ENCODE assay signal across 21 cellular contexts in the genomic region with DNA sequence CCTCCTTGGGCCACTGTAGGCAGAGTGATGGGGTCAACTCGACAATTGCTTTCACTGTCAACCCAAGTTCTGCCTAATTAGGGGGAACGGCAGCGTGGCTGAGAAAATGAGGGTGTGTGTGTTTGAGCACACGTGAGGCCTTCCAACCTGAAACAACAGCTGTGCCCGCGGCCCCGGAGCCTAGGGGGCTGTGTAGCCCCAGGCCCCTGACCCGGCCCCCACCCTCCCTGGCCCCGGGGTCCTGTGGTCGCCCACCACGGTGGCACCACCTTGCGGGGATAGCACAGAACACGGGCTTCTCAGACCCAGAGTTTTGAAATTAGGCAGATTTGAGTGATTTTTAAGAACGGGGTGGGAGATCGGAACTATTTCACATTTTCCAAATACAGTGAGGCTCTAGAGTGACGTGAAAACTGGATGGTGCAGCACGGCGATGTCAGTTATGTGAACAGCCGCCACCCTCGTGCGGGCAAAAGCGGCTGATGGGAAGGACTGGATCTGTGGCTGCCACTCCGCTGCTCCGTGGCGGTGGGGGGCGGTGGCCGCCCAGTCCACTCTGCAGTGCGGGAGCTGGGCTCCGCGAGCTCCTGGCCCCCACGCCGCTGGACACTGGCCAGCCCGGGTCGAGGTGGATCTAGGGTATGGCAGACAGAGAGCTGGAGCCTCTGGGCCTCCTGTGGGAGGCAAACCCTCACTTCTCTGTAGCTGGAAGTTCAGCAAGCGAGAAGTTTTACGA. TPM values are rescaled to one million over a fixed set of nuclear protein-coding genes. Genes with fewer than 3 reads are reported as not detected.
DNase-seq lines count a peak whose midpoint lies in the region; ATAC-seq, FAIRE-seq and TF ChIP-seq lines count a peak whose summit lies in the region.
"Had no signal": no experiment of that assay in that cellular context is flagged by ENCODE, and none has a peak within 500 bp of the region (broad histone marks: within the 10 kb centered on the region; RNA-seq: fewer than 3 reads in every experiment).

No MANE protein-coding gene starts in this region.

- H3K27ac ChIP-seq in H1 (ENCODE audit: low read depth, low read length): no peak overlapping the region

- intact Hi-C loops in Right ventricle myocardium superior (cut with DNase I): no loop called here
- intact Hi-C loops in Right ventricle myocardium inferior (cut with DNase I): no loop called here

- no peak for TF ChIP-seq EP300 in H1 (IDR thresholded peaks at IDR 0.05; ENCODE audit: borderline replicate concordance in 1 of 2, low read depth in 2 of 2, low read length in 2 of 2)

- H4K20me1 ChIP-seq in H1 (replicated peaks in 1 of 2; ENCODE audit: control insufficient read depth in 1 of 2, insufficient read depth in 2 of 2, low read length in 2 of 2): no peaks in the 10 kb centered on the region

- H3K23ac ChIP-seq in H1 (ENCODE audit: insufficient read length): no peak overlapping the region

- DNase-seq in Right ventricle myocardium superior (peak; percentile 23), Right ventricle myocardium inferior (ENCODE audit: missing footprints) (no peak), H7 (peak; percentile 51), H1 (ENCODE audit: low read depth in 1 of 2, low spot score in 2 of 2) (no peak), retina (peak; percentile 58)
- no peak for DNase-seq in stimulated activated CD4-positive, alpha-beta T cell treated with anti-CD3 and anti-CD28 coated beads, Interleukin-4, amount 100 ng/mL, for 1 hour
- DNase-seq: Calu3; CD4-positive, alpha-beta T cell; DMS53; NCI-H1417 treated with DMSO at 0.1 percent for 48 hours; NCI-H1930; NCI-H2171; NCI-H774; SHP77; SK-N-SH had no signal

- no peak overlapping the region for H3K4ac ChIP-seq in H1 (replicated peaks; ENCODE audit: insufficient read length, low read depth, low read length)

- no peak overlapping the region for H2BK120ac ChIP-seq in H1 (replicated peaks; ENCODE audit: low read depth, low read length)

- H3K36me3 ChIP-seq in H7 (replicated peaks; ENCODE audit: control insufficient read depth, insufficient read depth, low read length) (no peaks in the 10 kb centered on the region), H1 (ENCODE audit: control insufficient read depth in 2 of 4, insufficient read depth in 4 of 4, low read length in 3 of 4) (no peaks in the 10 kb centered on the region)

- no peak overlapping the region for H4K8ac ChIP-seq in H1 (ENCODE audit: extremely low read depth, insufficient read depth, low read length)

- H2BK5ac ChIP-seq in H1 (ENCODE audit: low read depth, low read length): no peak overlapping the region

- H3K4me1 ChIP-seq in H1 (replicated peaks in 1 of 4; ENCODE audit: control insufficient read depth in 3 of 4, insufficient read depth in 4 of 4, low read length in 3 of 4): peaks cover 0 to 12% (median 8%) of the 10 kb centered on the region in 4 experiments; a peak in 5 of 7 replicates

- H3K9ac ChIP-seq in H1 (replicated peaks in 1 of 4; ENCODE audit: extremely low read depth in 1 of 4, low read depth in 3 of 4, low read length in 3 of 4): no peak overlapping the region
- H3K9ac ChIP-seq: SK-N-SH had no signal

- H3K14ac ChIP-seq in H1 (ENCODE audit: insufficient read length): no peak overlapping the region

- H3K79me1 ChIP-seq in H1 (ENCODE audit: low read depth, low read length): no peaks in the 10 kb centered on the region

- no peaks in the 10 kb centered on the region; the same call in 1 of the 2 replicates for H3K23me2 ChIP-seq in H1 (ENCODE audit: low read depth, low read length)

- no peak overlapping the region for H2AFZ ChIP-seq in H1 (ENCODE audit: low read length)

- no peaks in the 10 kb centered on the region; the same call in 1 of the 2 replicates for H3K27me3 ChIP-seq in H7 (ENCODE audit: control insufficient read depth, insufficient read depth, low read length)
- peaks cover 0 to 5% (median 2%) of the 10 kb centered on the region in 4 experiments; a peak in 4 of 7 replicates for H3K27me3 ChIP-seq in H1 (replicated peaks in 1 of 4; ENCODE audit: control insufficient read depth in 3 of 4, extremely low read depth in 1 of 4, insufficient read depth in 3 of 4, low read length in 3 of 4)

- 94% methylated on average over 31 of the region's 36 CpGs; no CpG with 5 or more reads in 1 of the 2 experiments for WGBS in H1 (ENCODE audit: extremely low coverage in 1 of 2, insufficient coverage in 1 of 2, insufficient read length in 1 of 2, insufficient replicate concordance in 2 of 2, low coverage in 1 of 2, low lambda C conversion rate in 2 of 2, missing lambda C conversion rate in 1 of 2), 2 experiments

- no peak overlapping the region for H2AK5ac ChIP-seq in H1 (ENCODE audit: low read depth, low read length)

- H2BK12ac ChIP-seq in H1 (ENCODE audit: low read depth, low read length): no peak overlapping the region

- H3K18ac ChIP-seq in H1 (ENCODE audit: extremely low read depth, low read length): no peak overlapping the region

- POLR2A ChIA-PET in H1 (lab: Charles Lee; ENCODE audit: partially characterized antibody): interaction anchor here (1.1 kb wide), 1 partner anchor 74 kb away, joined by 3 read pairs; no protein-coding TSS in a partner anchor

- H3K4me3 ChIP-seq in H7 (ENCODE audit: insufficient read depth, low read depth, low read length) (no peak overlapping the region), H1 (ENCODE audit: extremely low read depth in 1 of 4, insufficient read depth in 2 of 4, low read depth in 3 of 4, low read length in 4 of 4) (no peak overlapping the region)
- H3K4me3 ChIP-seq: K562 had no signal

- H3K79me2 ChIP-seq in H1 (ENCODE audit: control insufficient read depth in 1 of 2, insufficient read depth in 2 of 2, low read length in 2 of 2): no peaks in the 10 kb centered on the region

- no peak overlapping the region for H3K4me2 ChIP-seq in H1 (ENCODE audit: insufficient read depth in 1 of 2, low read depth in 2 of 2, low read length in 2 of 2)
- H3K4me2 ChIP-seq: SK-N-SH had no signal

- H3K56ac ChIP-seq in H1 (replicated peaks; ENCODE audit: insufficient read length, low read depth, low read length): no peak overlapping the region

- 0 out of 2 replicates have a peak overlapping the region, but pooled peaks have one; percentile 61 for H2BK20ac ChIP-seq in H1 (ENCODE audit: low read length)

- no peak for TF ChIP-seq RAD21 in H1 (IDR thresholded peaks at IDR 0.05 in 1 of 2, conservative IDR thresholded peaks at IDR 0.05 in 1 of 2; ENCODE audit: low read depth in 2 of 2, low read length in 2 of 2)

- CTCF ChIA-PET in H1 (lab: Charles Lee; ENCODE audit: partially characterized antibody): interaction anchor here (1.0 to 1.5 kb wide), 4 partner anchors 9 to 49 kb away, joined by 3 to 5 read pairs (median 4); no protein-coding TSS in a partner anchor

- ATAC-seq in Right ventricle myocardium superior (ENCODE audit: poor library complexity) (no peak), Right ventricle myocardium inferior (no peak), SK-N-SH treated with all-trans-retinoic acid at 6 μM for 48 hours (no peak), GM19467 (IDR thresholded peaks at IDR 0.05; ENCODE audit: unreplicated experiment) (no peak)
- ATAC-seq: HCT116, K562 had no signal

- H2BK15ac ChIP-seq in H1 (ENCODE audit: low read length): peak overlapping the region; percentile 72; the same call in 1 of the 2 replicates

- no peak for TF ChIP-seq POLR2A in H1 (IDR thresholded peaks at IDR 0.05; ENCODE audit: control extremely low read depth in 1 of 2, low read depth in 2 of 2, low read length in 2 of 2)

- no peaks in the 10 kb centered on the region; a peak in 1 of 4 replicates for H3K9me3 ChIP-seq in H1 (ENCODE audit: insufficient read depth in 2 of 2, low read depth in 1 of 2, low read length in 1 of 2)
- H3K9me3 ChIP-seq: SK-N-SH had no signal

- no peak for TF ChIP-seq CTCF in H1 (IDR thresholded peaks at IDR 0.05; ENCODE audit: control extremely low read depth in 1 of 3, insufficient read depth in 1 of 3, low read depth in 1 of 3, low read length in 3 of 3)

- FAIRE-seq in H1 (lab: Jason Lieb, UNC): no peak
- FAIRE-seq: K562 had no signal

- H4K5ac ChIP-seq in H1 (ENCODE audit: insufficient read length, low read depth, low read length): no peak overlapping the region

- no peak overlapping the region for H4K91ac ChIP-seq in H1 (replicated peaks; ENCODE audit: insufficient read length, low read length)

TF ChIP-seq in H1, 55 proteins besides CTCF, POLR2A, EP300 and RAD21 (continues in another document):
- TF ChIP-seq KDM1A (IDR thresholded peaks at IDR 0.05; ENCODE audit: borderline replicate concordance, low read length) (no peak), EZH2 (IDR thresholded peaks at IDR 0.05; ENCODE audit: low read depth, low read length, severe bottlenecking) (no peak), SIRT6 (IDR thresholded peaks at IDR 0.05; ENCODE audit: low read length) (no peak), GABPA (IDR thresholded peaks at IDR 0.05; ENCODE audit: borderline replicate concordance, insufficient read depth, low read length) (no peak), SIX5 (IDR thresholded peaks at IDR 0.05; ENCODE audit: low read depth, low read length) (no peak), HDAC6 (IDR thresholded peaks at IDR 0.05; ENCODE audit: low read depth, low read length) (no peak), SP2 (IDR thresholded peaks at IDR 0.05; ENCODE audit: low read length) (no peak)

TF ChIP-seq in SK-N-SH treated with all-trans-retinoic acid at 6 μM for 48 hours, 23 proteins besides CTCF, POLR2A, EP300 and RAD21 (continues in another document):
- TF ChIP-seq ARNTL (CRISPR knock-in tag; IDR thresholded peaks at IDR 0.05; ENCODE audit: borderline replicate concordance, low read depth): no peak
- TF ChIP-seq OSR1 (CRISPR knock-in tag; IDR thresholded peaks at IDR 0.05): no peak

RNA-seq across cellular contexts. Expression of a gene that starts 17.2 kb away (rescaled TPM):
- total RNA-seq in Right ventricle myocardium superior (not detected), Right ventricle myocardium inferior (not detected)
- total RNA-seq in H7 (2014; rRNA removed; shearing (Covaris generic)): 2.1 TPM in 2 replicates
- total RNA-seq in H1 (2021; fragmentation: NEBNext Ultra II Directional; extraction: Animal tissue kit (Norgen Biotek cat#: 25700)): 0.38 and 0.47 TPM in 2 replicates
- polyA plus RNA-seq in H1 (2011; rRNA removed): 0.36 TPM in 1 of 2 replicates, not detected in the other
- 0.14 TPM for polyA plus RNA-seq in H1 (2011; cell fraction: cytosol; rRNA removed)
- 0.13 TPM for polyA plus RNA-seq in H1 (2011; cell fraction: nucleus; rRNA removed)
- not detected in 4 replicates for polyA plus RNA-seq in H1 (2012, experiment 1 of 2)
- polyA plus RNA-seq in H1 (2012, experiment 2 of 2): not detected
- polyA plus RNA-seq in H1 (2013, experiment 1 of 2): 0.04 TPM
- polyA plus RNA-seq in H1 (2013, experiment 2 of 2): 0.09 TPM
- not detected in 2 replicates for polyA minus RNA-seq in H1 (2011; rRNA and poly(A)+ RNA removed)
- polyA minus RNA-seq in H1 (2011; cell fraction: cytosol; rRNA and poly(A)+ RNA removed): 1.0 TPM
- 0.80 TPM for polyA minus RNA-seq in H1 (2011; cell fraction: nucleus; rRNA and poly(A)+ RNA removed)
- total RNA-seq: A673; Calu3; CD4-positive, alpha-beta T cell; K562; NCI-H460 had no signal
- polyA plus RNA-seq: K562, SK-N-SH had no signal

Comparison
In these comparisons a context has a peak if more than half of its experiments do, and no peak if none do; other contexts are left out.
1. DNase-seq: peak in Right ventricle myocardium superior (single experiment), H7 (single experiment) and retina (single experiment); none in Right ventricle myocardium inferior (single experiment), H1 (0 of 2) and stimulated activated CD4-positive, alpha-beta T cell treated with anti-CD3 and anti-CD28 coated beads, Interleukin-4, amount 100 ng/mL, for 1 hour (single experiment).